Comparison of ENCODE assay signal across 25 cellular contexts in genomic region chr3:25483456-25483855, GRCh38. TPM values are rescaled to one million over a fixed set of nuclear protein-coding genes. Genes with fewer than 3 reads are reported as not detected.
DNase-seq lines count a peak whose midpoint lies in the region; ATAC-seq, FAIRE-seq and TF ChIP-seq lines count a peak whose summit lies in the region.
"Had no signal": no experiment of that assay in that cellular context is flagged by ENCODE, and none has a peak within 500 bp of the region (broad histone marks: within the 10 kb centered on the region; RNA-seq: fewer than 3 reads in every experiment).

No MANE protein-coding gene starts in this region.

- H3K4me1 ChIP-seq in endothelial cell of umbilical vein (ENCODE audit: control insufficient read depth, extremely low read depth, insufficient read depth, low read length) (peaks cover 48% of the 10 kb centered on the region), smooth muscle cell (ENCODE audit: low read depth) (peaks cover 20% of the 10 kb centered on the region)
- H3K4me1 ChIP-seq: breast epithelium, foreskin keratinocyte had no signal

- FAIRE-seq in RCC 7860 (lab: Jason Lieb, UNC) (no peak), endothelial cell of umbilical vein (lab: Jason Lieb, UNC) (peak; percentile 83)
- FAIRE-seq: H1 had no signal

- peak; percentile 45 for DNase-seq in RCC 7860 (ENCODE audit: low spot score)
- peak; percentile 90 for DNase-seq in endothelial cell of umbilical vein (ENCODE audit: low read depth, low spot score)
- DNase-seq in kidney glomerular epithelial cell (lab: John Stamatoyannopoulos, UW): peak; percentile 61
- no peak for DNase-seq in smooth muscle cell (lab: John Stamatoyannopoulos, UW; ENCODE audit: unreplicated experiment)
- no peak for DNase-seq in KG1 (lab: John Stamatoyannopoulos, UW)
- DNase-seq in T1000 (lab: John Stamatoyannopoulos, UW): no peak
- DNase-seq: activated T-cell treated with anti-CD3 and anti-CD28 coated beads, Interleukin-2, amount 50 U/mL, for 72 hours; CD8-positive, alpha-beta memory T cell; DMS53; foreskin keratinocyte; hypothalamus; islet precursor cell; mesendoderm; naive thymus-derived CD8-positive, alpha-beta T cell; NCI-H1417; NCI-H510A treated with DMSO at 0.1 percent for 48 hours; posterior cingulate gyrus; RPMI8226; stimulated activated naive CD8-positive, alpha-beta T cell treated with anti-CD3 and anti-CD28 coated beads, Interleukin-15, Interleukin-2, amounts not matched to agents 100 U/mL and 50 U/mL, for 24 hours; T-helper 9 cell; thyroid gland had no signal

- no peaks in the 10 kb centered on the region for H3K9me1 ChIP-seq in endothelial cell of umbilical vein (replicated peaks; ENCODE audit: control insufficient read depth, extremely low read depth, insufficient read depth, low read length)

- H3K27me3 ChIP-seq in endothelial cell of umbilical vein (ENCODE audit: control insufficient read depth in 2 of 2, insufficient read depth in 2 of 2, low read length in 2 of 2): no peaks in the 10 kb centered on the region
- H3K27me3 ChIP-seq in smooth muscle cell (ENCODE audit: low read depth): no peaks in the 10 kb centered on the region
- H3K27me3 ChIP-seq: breast epithelium, foreskin keratinocyte, thyroid gland had no signal

- no peak for ATAC-seq in HG03460 (IDR thresholded peaks at IDR 0.05; ENCODE audit: unreplicated experiment)
- ATAC-seq: activated T-cell treated with anti-CD3 and anti-CD28 coated beads, Interleukin-2, amount 50 U/mL, for 72 hours; foreskin keratinocyte; naive thymus-derived CD8-positive, alpha-beta T cell; stimulated activated naive CD8-positive, alpha-beta T cell treated with anti-CD3 and anti-CD28 coated beads, Interleukin-15, Interleukin-2, amounts not matched to agents 100 U/mL and 50 U/mL, for 24 hours had no signal

- H3K4me3 ChIP-seq in endothelial cell of umbilical vein (replicated peaks in 1 of 3; ENCODE audit: insufficient read depth in 1 of 3, low read depth in 1 of 3, low read length in 3 of 3): no peak overlapping the region
- H3K4me3 ChIP-seq in smooth muscle cell: no peak overlapping the region
- H3K4me3 ChIP-seq: breast epithelium, thyroid gland had no signal

- intact Hi-C loops in endothelial cell of umbilical vein (cut with micrococcal nuclease): loop anchor here (1.0 kb wide), 2 partner anchors 25 kb away; no protein-coding TSS in a partner anchor

- WGBS in smooth muscle cell (ENCODE audit: low lambda C conversion rate): 50% methylated on average over 1 of the region's 1 CpG

- TF ChIP-seq POLR2A in endothelial cell of umbilical vein (IDR thresholded peaks at IDR 0.05; ENCODE audit: low read depth, low read length): no peak

- H3F3A ChIP-seq in smooth muscle cell (ENCODE audit: low read depth): no peaks in the 10 kb centered on the region

- H3K27ac ChIP-seq in endothelial cell of umbilical vein (ENCODE audit: insufficient read depth, low read depth, low read length) (peak overlapping the region; percentile 55), smooth muscle cell (ENCODE audit: low read depth) (peak overlapping the region; percentile 53)
- H3K27ac ChIP-seq: breast epithelium, foreskin keratinocyte had no signal

- H4K20me1 ChIP-seq in endothelial cell of umbilical vein (replicated peaks; ENCODE audit: control insufficient read depth, extremely low read depth, insufficient read depth, low read length) (no peaks in the 10 kb centered on the region), smooth muscle cell (ENCODE audit: low read depth) (peaks cover 12% of the 10 kb centered on the region)

- no TSS peak for BruUV-seq in endothelial cell of umbilical vein (replicated peaks; lab: Mats Ljungman, UMichigan)

- POLR2A ChIA-PET in endothelial cell of umbilical vein (lab: Charles Lee): interaction anchor here (0.6 kb wide), 1 partner anchor 56 kb away, joined by 3 read pairs; no protein-coding TSS in a partner anchor

- H2AFZ ChIP-seq in endothelial cell of umbilical vein (ENCODE audit: low read depth, low read length) (no peak overlapping the region), smooth muscle cell (ENCODE audit: low read depth) (no peak overlapping the region)

- H3K9ac ChIP-seq in endothelial cell of umbilical vein (replicated peaks; ENCODE audit: extremely low read depth, insufficient read depth, low read length): no peak overlapping the region
- H3K9ac ChIP-seq in smooth muscle cell (ENCODE audit: low read depth): no peak overlapping the region

- H3K4me2 ChIP-seq in endothelial cell of umbilical vein (ENCODE audit: insufficient read depth, low read length): peak overlapping the region; percentile 59
- H3K4me2 ChIP-seq in smooth muscle cell: peak overlapping the region; percentile 63

- dilution Hi-C loops in endothelial cell of umbilical vein (cut with MboI; ENCODE audit: extremely low pct_ligation_motif_present, low sequenced_read_pairs): no loop called here

- no peaks in the 10 kb centered on the region for H3K36me3 ChIP-seq in endothelial cell of umbilical vein (ENCODE audit: control insufficient read depth in 2 of 2, extremely low read depth in 1 of 2, insufficient read depth in 2 of 2, low read length in 2 of 2)
- H3K36me3 ChIP-seq in smooth muscle cell (ENCODE audit: low read depth): no peaks in the 10 kb centered on the region
- H3K36me3 ChIP-seq: breast epithelium, thyroid gland had no signal

- H3K9me3 ChIP-seq in endothelial cell of umbilical vein (replicated peaks; ENCODE audit: control insufficient read depth, insufficient read depth, low read length): no peaks in the 10 kb centered on the region
- H3K9me3 ChIP-seq in smooth muscle cell (replicated peaks; ENCODE audit: low read depth): no peaks in the 10 kb centered on the region
- H3K9me3 ChIP-seq: breast epithelium, thyroid gland had no signal

- TF ChIP-seq CTCF in endothelial cell of umbilical vein (IDR thresholded peaks at IDR 0.05; ENCODE audit: extremely low read depth in 1 of 2, insufficient read depth in 1 of 2, low read depth in 1 of 2, low read length in 2 of 2): no peak
- TF ChIP-seq CTCF in smooth muscle cell (IDR thresholded peaks at IDR 0.05; ENCODE audit: borderline replicate concordance, insufficient read depth, poor library complexity, severe bottlenecking): no peak

- CTCF ChIA-PET in endothelial cell of umbilical vein (lab: Charles Lee): interaction anchor here (0.6 to 3.3 kb wide), 5 partner anchors 14 to 908 kb away, joined by 3 to 17 read pairs (median 4); partner anchors contain the start of gene RARB

- H3K79me2 ChIP-seq in endothelial cell of umbilical vein (ENCODE audit: control insufficient read depth, insufficient read depth, low read length) (peaks cover 37% of the 10 kb centered on the region), smooth muscle cell (ENCODE audit: low read depth) (peaks cover 99% of the 10 kb centered on the region)

TF ChIP-seq in endothelial cell of umbilical vein, 7 proteins besides CTCF, POLR2A, EP300 and RAD21:
- peak; percentile 77 for TF ChIP-seq GATA2 (IDR thresholded peaks at IDR 0.05; ENCODE audit: insufficient read depth, insufficient read length, low read depth, low read length)
- no peak for TF ChIP-seq JUN (IDR thresholded peaks at IDR 0.05; ENCODE audit: borderline replicate concordance, insufficient read depth, insufficient read length, low read depth)

RNA-seq across cellular contexts. Expression of gene RARB, which starts 55.4 kb away (rescaled TPM):
- total RNA-seq in endothelial cell of umbilical vein (19.3 and 23.4 TPM in 2 replicates), smooth muscle cell (106 and 129 TPM in 2 replicates)
- polyA plus RNA-seq in endothelial cell of umbilical vein (13.6 and 15.3 TPM in 2 replicates), smooth muscle cell (62.8 and 88.1 TPM in 2 replicates)
- polyA plus RNA-seq in endothelial cell of umbilical vein (2011; cell fraction: cytosol; rRNA removed): 17.9 and 18.9 TPM in 2 replicates
- polyA plus RNA-seq in endothelial cell of umbilical vein (2011; cell fraction: nucleus; rRNA removed): 27.6 and 30.3 TPM in 2 replicates
- 34.3 and 35.5 TPM in 2 replicates for polyA plus RNA-seq in endothelial cell of umbilical vein (2012)
- 44.0 and 59.0 TPM in 2 replicates for polyA minus RNA-seq in endothelial cell of umbilical vein
- not detected for polyA minus RNA-seq in endothelial cell of umbilical vein (2011; cell fraction: cytosol; rRNA and poly(A)+ RNA removed)
- 127 and 202 TPM in 2 replicates for polyA minus RNA-seq in endothelial cell of umbilical vein (2011; cell fraction: nucleus; rRNA and poly(A)+ RNA removed)
- total RNA-seq: activated CD8-positive, alpha-beta memory T cell treated with anti-CD3 and anti-CD28 coated beads for 36 hours; activated T-cell treated with anti-CD3 and anti-CD28 coated beads, Interleukin-2, amount 50 U/mL, for 72 hours; CD8-positive, alpha-beta memory T cell; foreskin keratinocyte; naive thymus-derived CD8-positive, alpha-beta T cell had no signal
- polyA plus RNA-seq: CD8-positive, alpha-beta memory T cell; foreskin keratinocyte had no signal

Comparison
In these comparisons a context has a peak if more than half of its experiments do, and no peak if none do; other contexts are left out.
1. DNase-seq: peak in RCC 7860 (single experiment), endothelial cell of umbilical vein (single experiment) and kidney glomerular epithelial cell (single experiment); none in smooth muscle cell (single experiment), KG1 (single experiment) and T1000 (single experiment).